Comparison of ENCODE assay signal across 39 cellular contexts in the genomic region with DNA sequence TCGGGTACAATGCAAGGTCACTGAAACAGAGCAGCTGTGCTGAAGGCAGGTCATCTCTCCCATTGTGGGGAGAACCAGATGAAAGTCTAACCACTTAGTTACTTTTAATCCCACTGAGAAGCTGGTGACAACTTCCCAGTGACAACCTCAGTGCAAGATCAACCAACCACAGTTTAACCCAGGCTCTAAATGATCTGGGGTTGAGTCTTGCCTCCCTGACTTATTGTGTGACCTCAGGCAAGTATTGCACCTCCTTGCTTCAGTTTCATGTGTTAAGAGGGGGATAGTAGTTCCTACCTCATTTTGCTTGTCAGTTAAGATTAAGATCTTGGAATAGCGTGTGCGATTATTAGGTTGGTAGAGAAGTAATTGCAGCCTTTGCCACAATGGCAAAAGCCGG. TPM values are rescaled to one million over a fixed set of nuclear protein-coding genes. Genes with fewer than 3 reads are reported as not detected.
"Had no signal": no experiment of that assay in that cellular context is flagged by ENCODE, and none has a peak within 500 bp of the region (broad histone marks: within the 10 kb centered on the region; RNA-seq: fewer than 3 reads in every experiment).

No MANE protein-coding gene starts in this region.

- H3K36me3 ChIP-seq: adrenal gland, brain microvascular endothelial cell, breast epithelium had no signal

- ATAC-seq: activated CD8-positive, alpha-beta T cell treated with anti-CD3 and anti-CD28 coated beads for 36 hours; activated naive CD4-positive, alpha-beta T cell treated with anti-CD3 and anti-CD28 coated beads, Interleukin-2, amount 50 U/mL, for 72 hours; activated T-cell treated with anti-CD3 and anti-CD28 coated beads, Interleukin-2, amount 50 U/mL, for 4 hours; body of pancreas had no signal

- H3K4me1 Mint-ChIP-seq: activated B cell treated with CpG ODN at 0.5 μM for 24 hours; activated CD4-positive, alpha-beta T cell treated with anti-CD3 and anti-CD28 coated beads, Interleukin-2, amount 10 ng/mL, durations not matched to agents 24 days and 14 days; activated naive CD8-positive, alpha-beta T cell treated with anti-CD3 and anti-CD28 coated beads for 36 hours; activated T-helper 17 cell treated with anti-CD3 and anti-CD28 coated beads, Interleukin-2, amount 50 U/mL, for 72 hours had no signal

- H3K9me3 ChIP-seq: adrenal gland, body of pancreas, breast epithelium had no signal

- H3K27ac ChIP-seq: adrenal gland, body of pancreas, brain microvascular endothelial cell, breast epithelium, VCaP had no signal

- H3K9me3 Mint-ChIP-seq: activated B cell treated with CpG ODN at 0.5 μM for 24 hours; activated CD4-positive, alpha-beta memory T cell treated with anti-CD3 and anti-CD28 coated beads for 36 hours; activated CD8-positive, alpha-beta T cell treated with anti-CD3 and anti-CD28 coated beads for 36 hours; activated naive CD8-positive, alpha-beta T cell treated with anti-CD3 and anti-CD28 coated beads for 36 hours; activated T-helper 17 cell treated with anti-CD3 and anti-CD28 coated beads, Interleukin-2, amount 50 U/mL, for 72 hours; T-helper 1 cell treated with Interleukin-12 subunit alpha and Interleukin-12 subunit beta and Interleukin-4 antibody, amounts not matched to agents 30 μg/mL and 1 μg/mL, for 36 hours had no signal

- H3K27ac Mint-ChIP-seq: activated B cell treated with CpG ODN at 0.5 μM for 24 hours; activated CD4-positive, alpha-beta memory T cell treated with anti-CD3 and anti-CD28 coated beads for 36 hours; activated CD4-positive, alpha-beta T cell treated with anti-CD3 and anti-CD28 coated beads, Interleukin-2, amount 10 ng/mL, durations not matched to agents 24 days and 14 days; activated CD8-positive, alpha-beta T cell treated with anti-CD3 and anti-CD28 coated beads for 36 hours; activated naive CD4-positive, alpha-beta T cell treated with anti-CD3 and anti-CD28 coated beads for 36 hours; activated naive CD4-positive, alpha-beta T cell treated with anti-CD3 and anti-CD28 coated beads, Interleukin-2, amount 50 U/mL, for 72 hours; activated naive CD8-positive, alpha-beta T cell treated with anti-CD3 and anti-CD28 coated beads for 36 hours; activated T-cell treated with anti-CD3 and anti-CD28 coated beads, Interleukin-2, amount 50 U/mL, for 72 hours; activated T-helper 1 cell treated with anti-CD3 and anti-CD28 coated beads, Interleukin-12 subunit alpha, Interleukin-12 subunit beta, Interleukin-2, Interleukin-4 antibody, amounts not matched to agents 30 ng/mL and 10 ng/mL and 1 ng/mL, durations not matched to agents 14 hours and 24 hours and 36 hours; activated T-helper 17 cell treated with anti-CD3 and anti-CD28 coated beads, Interleukin-2, amount 50 U/mL, for 72 hours; T-helper 1 cell treated with Interleukin-12 subunit alpha and Interleukin-12 subunit beta and Interleukin-4 antibody, amounts not matched to agents 30 μg/mL and 1 μg/mL, for 36 hours; T-helper 2 cell treated with Interferon-gamma antibody and Interleukin-4, amounts not matched to agents 5 μg/mL and 100 μg/mL, for 36 hours had no signal

- H3K4me1 ChIP-seq: adrenal gland, body of pancreas, breast epithelium had no signal

- H3K36me3 Mint-ChIP-seq: activated CD4-positive, alpha-beta memory T cell treated with anti-CD3 and anti-CD28 coated beads for 36 hours; activated naive CD4-positive, alpha-beta T cell treated with anti-CD3 and anti-CD28 coated beads, Interleukin-2, amount 50 U/mL, for 72 hours; activated naive CD8-positive, alpha-beta T cell treated with anti-CD3 and anti-CD28 coated beads for 36 hours had no signal

- FAIRE-seq: astrocyte, TTC549 had no signal

- H3K4me3 ChIP-seq: adrenal gland, body of pancreas, breast epithelium had no signal

- H3K4me3 Mint-ChIP-seq: activated B cell treated with CpG ODN at 0.5 μM for 24 hours; activated CD4-positive, alpha-beta memory T cell treated with anti-CD3 and anti-CD28 coated beads for 36 hours; activated CD4-positive, alpha-beta T cell treated with anti-CD3 and anti-CD28 coated beads, Interleukin-2, amount 10 ng/mL, durations not matched to agents 24 days and 14 days; activated CD8-positive, alpha-beta T cell treated with anti-CD3 and anti-CD28 coated beads for 36 hours; activated naive CD4-positive, alpha-beta T cell treated with anti-CD3 and anti-CD28 coated beads for 36 hours; activated naive CD8-positive, alpha-beta T cell treated with anti-CD3 and anti-CD28 coated beads for 36 hours; activated T-cell treated with anti-CD3 and anti-CD28 coated beads, Interleukin-2, amount 50 U/mL, for 4 hours; activated T-cell treated with anti-CD3 and anti-CD28 coated beads, Interleukin-2, amount 50 U/mL, for 72 hours; activated T-helper 1 cell treated with anti-CD3 and anti-CD28 coated beads, Interleukin-12 subunit alpha, Interleukin-12 subunit beta, Interleukin-2, Interleukin-4 antibody, amounts not matched to agents 30 ng/mL and 10 ng/mL and 1 ng/mL, durations not matched to agents 14 hours and 24 hours and 36 hours; activated T-helper 17 cell treated with anti-CD3 and anti-CD28 coated beads, Interleukin-2, amount 50 U/mL, for 72 hours; T-helper 1 cell treated with Interleukin-12 subunit alpha and Interleukin-12 subunit beta and Interleukin-4 antibody, amounts not matched to agents 30 μg/mL and 1 μg/mL, for 36 hours; T-helper 2 cell treated with Interferon-gamma antibody and Interleukin-4, amounts not matched to agents 5 μg/mL and 100 μg/mL, for 36 hours had no signal

- H3K27me3 Mint-ChIP-seq: activated B cell treated with CpG ODN at 0.5 μM for 24 hours; activated CD4-positive, alpha-beta memory T cell treated with anti-CD3 and anti-CD28 coated beads for 36 hours; activated CD4-positive, alpha-beta T cell treated with anti-CD3 and anti-CD28 coated beads, Interleukin-2, amount 10 ng/mL, durations not matched to agents 24 days and 14 days; activated CD8-positive, alpha-beta T cell treated with anti-CD3 and anti-CD28 coated beads for 36 hours; activated naive CD8-positive, alpha-beta T cell treated with anti-CD3 and anti-CD28 coated beads for 36 hours had no signal

- H3K27me3 ChIP-seq: adrenal gland, body of pancreas, brain microvascular endothelial cell, breast epithelium had no signal

- DNase-seq: activated B cell treated with CpG ODN at 0.5 μM for 24 hours; activated CD4-positive, alpha-beta memory T cell treated with anti-CD3 and anti-CD28 coated beads for 36 hours; activated CD4-positive, alpha-beta T cell treated with anti-CD3 and anti-CD28 coated beads for 4 hours; activated CD4-positive, alpha-beta T cell treated with anti-CD3 and anti-CD28 coated beads, Interleukin-2, amount 10 ng/mL, durations not matched to agents 24 days and 14 days; activated CD4-positive, alpha-beta T cell treated with anti-CD3 and anti-CD28 coated beads, Interleukin-2, amount 50 U/mL, for 1 hour; activated CD4-positive, alpha-beta T cell treated with anti-CD3 and anti-CD28 coated beads, Interleukin-2, amount 50 U/mL, for 4 hours; activated CD4-positive, CD25-positive, alpha-beta regulatory T cell treated with anti-CD3 and anti-CD28 coated beads, Interleukin-2, amount 50 U/mL, for 72 hours; activated CD8-positive, alpha-beta memory T cell treated with anti-CD3 and anti-CD28 coated beads, Interleukin-2, amount 50 U/mL, for 4 hours; activated CD8-positive, alpha-beta T cell treated with anti-CD3 and anti-CD28 coated beads for 36 hours; activated effector memory CD4-positive, alpha-beta T cell treated with anti-CD3 and anti-CD28 coated beads, Interleukin-2, amount 50 U/mL, for 16 hours; activated gamma-delta T cell treated with Interleukin-2 at 50 U/mL for 16 hours; activated naive CD4-positive, alpha-beta T cell; activated naive CD4-positive, alpha-beta T cell treated with anti-CD3 and anti-CD28 coated beads for 36 hours; activated naive CD4-positive, alpha-beta T cell treated with anti-CD3 and anti-CD28 coated beads, Interleukin-2, amount 50 U/mL, for 16 hours; activated naive CD8-positive, alpha-beta T cell treated with anti-CD3 and anti-CD28 coated beads for 36 hours; activated T-cell treated with anti-CD3 and anti-CD28 coated beads for 4 hours; activated T-cell treated with anti-CD3 and anti-CD28 coated beads, Interleukin-2, amount 50 U/mL, for 1 hour; activated T-cell treated with anti-CD3 and anti-CD28 coated beads, Interleukin-2, amount 50 U/mL, for 4 hours; activated T-cell treated with anti-CD3 and anti-CD28 coated beads, Interleukin-2, amount 50 U/mL, for 72 hours; adrenal gland; amniotic stem cell; aorta; body of pancreas; brain microvascular endothelial cell; central memory CD4-positive, alpha-beta T cell; T-helper 1 cell; T-helper 2 cell; T-helper 9 cell had no signal

RNA-seq across cellular contexts. Expression of a gene that starts 3.2 kb away (rescaled TPM):
- total RNA-seq: activated B cell treated with CpG ODN at 0.5 μM for 24 hours; activated CD4-positive, alpha-beta memory T cell treated with anti-CD3 and anti-CD28 coated beads for 36 hours; activated CD4-positive, alpha-beta T cell treated with anti-CD3 and anti-CD28 coated beads, Interleukin-2, amount 10 ng/mL, durations not matched to agents 24 days and 14 days; activated CD8-positive, alpha-beta memory T cell treated with anti-CD3 and anti-CD28 coated beads for 36 hours; activated CD8-positive, alpha-beta T cell treated with anti-CD3 and anti-CD28 coated beads for 36 hours; activated naive CD4-positive, alpha-beta T cell treated with anti-CD3 and anti-CD28 coated beads for 36 hours; activated naive CD4-positive, alpha-beta T cell treated with anti-CD3 and anti-CD28 coated beads, Interleukin-2, amount 50 U/mL, for 72 hours; activated naive CD8-positive, alpha-beta T cell treated with anti-CD3 and anti-CD28 coated beads for 36 hours; activated T-cell treated with anti-CD3 and anti-CD28 coated beads, Interleukin-2, amount 50 U/mL, for 4 hours; activated T-cell treated with anti-CD3 and anti-CD28 coated beads, Interleukin-2, amount 50 U/mL, for 72 hours; activated T-helper 1 cell treated with anti-CD3 and anti-CD28 coated beads, Interleukin-12 subunit alpha, Interleukin-12 subunit beta, Interleukin-2, Interleukin-4 antibody, amounts not matched to agents 30 ng/mL and 10 ng/mL and 1 ng/mL, durations not matched to agents 14 hours and 24 hours and 36 hours; activated T-helper 17 cell treated with anti-CD3 and anti-CD28 coated beads, Interleukin-2, amount 50 U/mL, for 72 hours; adrenal gland; aorta; body of pancreas; breast epithelium; cardiac septum had no signal
- polyA plus RNA-seq: adrenal gland, aorta had no signal
